1 cellular context compared by ENCODE assay signal in genomic region chr19:1438035-1438932, GRCh38.
TF ChIP-seq lines count a peak whose summit lies in the region.

Gene RPS15, plus strand, starts transcription at chr19:1438396. Its CDS starts 30 bp downstream, at chr19:1438426.

TF ChIP-seq in K562, 482 proteins besides CTCF, POLR2A, EP300 and RAD21 (continued from another document and continues in another):
- TF ChIP-seq PBX2 (CRISPR knock-in tag; IDR thresholded peaks at IDR 0.05; ENCODE audit: low read depth) (no peak), PBX2 (tag; conservative IDR thresholded peaks at IDR 0.05; ENCODE audit: low read depth) (no peak), RCOR1 (IDR thresholded peaks at IDR 0.05; ENCODE audit: borderline replicate concordance in 1 of 2, low read depth in 2 of 2, low read length in 2 of 2) (peak in 1 of 2 experiments; percentile 78; a peak in 2 of 4 replicates), MLX (CRISPR knock-in tag; conservative IDR thresholded peaks at IDR 0.05) (no peak), ELF2 (CRISPR knock-in tag; IDR thresholded peaks at IDR 0.05) (peak; percentile 83), HOXB6 (CRISPR knock-in tag; IDR thresholded peaks at IDR 0.05; ENCODE audit: borderline replicate concordance) (no peak), ZNF134 (CRISPR knock-in tag; conservative IDR thresholded peaks at IDR 0.05) (no peak), NR2C2 (CRISPR knock-in tag; IDR thresholded peaks at IDR 0.05) (0 out of 2 replicates have a peak, but pooled peaks have one; percentile 52), NR2C2 (tag; IDR thresholded peaks at IDR 0.05) (no peak), TAF1 (IDR thresholded peaks at IDR 0.05; ENCODE audit: control insufficient read depth, extremely low read depth, insufficient read depth, low read length, severe bottlenecking) (peak; percentile 99), SMAD1 (IDR thresholded peaks at IDR 0.05; ENCODE audit: low read depth, low read length, partially characterized antibody) (peak; percentile 86), ZBTB33 (CRISPR knock-in tag; IDR thresholded peaks at IDR 0.05) (peak; percentile 87), RB1 (IDR thresholded peaks at IDR 0.05; ENCODE audit: low read depth) (peak; percentile 91), RREB1 (CRISPR knock-in tag; IDR thresholded peaks at IDR 0.05) (peak; percentile 60; the same call in 1 of the 2 replicates), ZNF140 (CRISPR knock-in tag; IDR thresholded peaks at IDR 0.05) (no peak), PCBP1 (IDR thresholded peaks at IDR 0.05; ENCODE audit: low read depth, low read length, poor library complexity, severe bottlenecking) (peak; percentile 83), SP1 (CRISPR knock-in tag; IDR thresholded peaks at IDR 0.05) (peak; percentile 96), GTF2A2 (tag; IDR thresholded peaks at IDR 0.05) (0 out of 2 replicates have a peak, but pooled peaks have one; percentile 75), RFX1 (IDR thresholded peaks at IDR 0.05) (no peak), TEAD1 (CRISPR knock-in tag; IDR thresholded peaks at IDR 0.05) (peak; percentile 22 to 90), POLR2AphosphoS2 (IDR thresholded peaks at IDR 0.05; ENCODE audit: low read length) (peak; percentile 80; the same call in 1 of the 2 replicates), KDM4B (IDR thresholded peaks at IDR 0.05; ENCODE audit: borderline replicate concordance in 2 of 2, low read depth in 1 of 2) (peak in 1 of 2 experiments; percentile 76; a peak in 2 of 4 replicates), ARID4B (CRISPR knock-in tag; IDR thresholded peaks at IDR 0.05) (peak; percentile 81), ZNF311 (CRISPR knock-in tag; IDR thresholded peaks at IDR 0.05) (no peak), KAT8 (IDR thresholded peaks at IDR 0.05; ENCODE audit: low read depth) (no peak), ATF7 (IDR thresholded peaks at IDR 0.05) (peak; percentile 87), FOXA1 (IDR thresholded peaks at IDR 0.05; ENCODE audit: borderline replicate concordance) (no peak), POLR2AphosphoS5 (IDR thresholded peaks at IDR 0.05; ENCODE audit: control insufficient read depth, insufficient read depth, low read depth, low read length) (peak; percentile 96), PREB (CRISPR knock-in tag; IDR thresholded peaks at IDR 0.05) (no peak), POLR2G (IDR thresholded peaks at IDR 0.05; ENCODE audit: low read depth, low read length) (peak; percentile 100), BMI1 (IDR thresholded peaks at IDR 0.05; ENCODE audit: low read length) (0 out of 2 replicates have a peak, but pooled peaks have one; percentile 14), PRDM10 (IDR thresholded peaks at IDR 0.05; ENCODE audit: partially characterized antibody) (peak; percentile 23), FOXA3 (CRISPR knock-in tag; conservative IDR thresholded peaks at IDR 0.05 in 1 of 2, IDR thresholded peaks at IDR 0.05 in 1 of 2) (peak in 1 of 2 experiments; percentile 53; a peak in 1 of 4 replicates), XRCC5 (IDR thresholded peaks at IDR 0.05; ENCODE audit: low read depth, low read length) (peak; percentile 93; the same call in 1 of the 2 replicates)
